In genomic region chr4:118225521-118225920, GRCh38 we compare ENCODE assay signal across 26 cellular contexts.
"Had no signal": no experiment of that assay in that cellular context is flagged by ENCODE, and none has a peak within 500 bp of the region (broad histone marks: within the 10 kb centered on the region; RNA-seq: fewer than 3 reads in every experiment).

No MANE protein-coding gene starts in this region.

- H3K27me3 ChIP-seq: colonic mucosa, ovary, sigmoid colon, transverse colon, upper lobe of right lung had no signal

- H3K4me1 ChIP-seq: colonic mucosa, lower lobe of right lung, psoas muscle, sigmoid colon, uterus had no signal

- H3K27ac ChIP-seq: colonic mucosa, epithelial cell of prostate, heart right ventricle, lower lobe of right lung, ovary, psoas muscle, sigmoid colon, spleen, upper lobe of right lung, uterus had no signal

- H3K36me3 ChIP-seq: colonic mucosa, heart right ventricle, lower lobe of right lung, ovary, sigmoid colon, spleen, transverse colon, upper lobe of right lung, uterus had no signal

- H3K4me3 ChIP-seq: colonic mucosa, heart right ventricle, lower lobe of right lung, ovary, psoas muscle, sigmoid colon, spleen, transverse colon, upper lobe of right lung, uterus had no signal

- H3K9me3 ChIP-seq: colonic mucosa, heart right ventricle, lower lobe of right lung, ovary, psoas muscle, sigmoid colon, spleen, transverse colon, upper lobe of right lung, uterus had no signal

- DNase-seq: colonic mucosa; effector CD8-positive, alpha-beta T cell; endodermal cell; foreskin melanocyte; glutamatergic neuron; heart right ventricle; hypothalamus; immature natural killer cell; islet precursor cell; kidney glomerular epithelial cell; left ventricle myocardium superior; lower lobe of right lung; natural killer cell; occipital lobe; ovary; posterior cingulate gyrus; psoas muscle; right cardiac atrium; sigmoid colon; spleen; stimulated activated naive B cell treated with anti-CD40 and anti-IgM and Interleukin-4, amounts not matched to agents 10 μg/mL and 1 μg/mL and 100 μg/mL, for 72 hours; transverse colon; upper lobe of right lung; uterus had no signal

- ATAC-seq: esophagus mucosa; heart right ventricle; left ventricle myocardium superior; lower lobe of right lung; natural killer cell; psoas muscle; right cardiac atrium; stimulated activated naive B cell treated with anti-CD40 and anti-IgM and Interleukin-4, amounts not matched to agents 10 μg/mL and 1 μg/mL and 100 μg/mL, for 72 hours; upper lobe of right lung had no signal
